ENCODE assay signal across 1 cellular context in genomic region chr18:41828137-41828536, GRCh38.
TF ChIP-seq lines count a peak whose summit lies in the region.

No MANE protein-coding gene starts in this region.

TF ChIP-seq in HEK293, 187 proteins besides CTCF, POLR2A, EP300 and RAD21 (continued from another document):
- TF ChIP-seq, protein P1, sequence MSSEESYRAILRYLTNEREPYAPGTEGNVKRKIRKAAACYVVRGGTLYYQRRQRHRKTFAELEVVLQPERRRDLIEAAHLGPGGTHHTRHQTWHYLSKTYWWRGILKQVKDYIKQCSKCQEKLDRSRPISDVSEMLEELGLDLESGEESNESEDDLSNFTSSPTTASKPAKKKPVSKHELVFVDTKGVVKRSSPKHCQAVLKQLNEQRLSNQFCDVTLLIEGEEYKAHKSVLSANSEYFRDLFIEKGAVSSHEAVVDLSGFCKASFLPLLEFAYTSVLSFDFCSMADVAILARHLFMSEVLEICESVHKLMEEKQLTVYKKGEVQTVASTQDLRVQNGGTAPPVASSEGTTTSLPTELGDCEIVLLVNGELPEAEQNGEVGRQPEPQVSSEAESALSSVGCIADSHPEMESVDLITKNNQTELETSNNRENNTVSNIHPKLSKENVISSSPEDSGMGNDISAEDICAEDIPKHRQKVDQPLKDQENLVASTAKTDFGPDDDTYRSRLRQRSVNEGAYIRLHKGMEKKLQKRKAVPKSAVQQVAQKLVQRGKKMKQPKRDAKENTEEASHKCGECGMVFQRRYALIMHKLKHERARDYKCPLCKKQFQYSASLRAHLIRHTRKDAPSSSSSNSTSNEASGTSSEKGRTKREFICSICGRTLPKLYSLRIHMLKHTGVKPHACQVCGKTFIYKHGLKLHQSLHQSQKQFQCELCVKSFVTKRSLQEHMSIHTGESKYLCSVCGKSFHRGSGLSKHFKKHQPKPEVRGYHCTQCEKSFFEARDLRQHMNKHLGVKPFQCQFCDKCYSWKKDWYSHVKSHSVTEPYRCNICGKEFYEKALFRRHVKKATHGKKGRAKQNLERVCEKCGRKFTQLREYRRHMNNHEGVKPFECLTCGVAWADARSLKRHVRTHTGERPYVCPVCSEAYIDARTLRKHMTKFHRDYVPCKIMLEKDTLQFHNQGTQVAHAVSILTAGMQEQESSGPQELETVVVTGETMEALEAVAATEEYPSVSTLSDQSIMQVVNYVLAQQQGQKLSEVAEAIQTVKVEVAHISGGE (tag by site-specific recombination; conservative IDR thresholded peaks at IDR 0.05; ENCODE audit: low read depth): no peak
- TF ChIP-seq ZNF248 (tag by site-specific recombination; IDR thresholded peaks at IDR 0.05) (no peak), ZNF621 (tag by site-specific recombination; IDR thresholded peaks at IDR 0.05) (no peak), OVOL3 (tag by site-specific recombination; IDR thresholded peaks at IDR 0.05) (peak; percentile 52; the same call in 1 of the 2 replicates), ZNF48 (tag by site-specific recombination; IDR thresholded peaks at IDR 0.05) (no peak), ZBTB17 (tag by site-specific recombination; IDR thresholded peaks at IDR 0.05) (no peak), KLF8 (tag by site-specific recombination; IDR thresholded peaks at IDR 0.05) (0 out of 2 replicates have a peak, but pooled peaks have one; percentile 30), FEZF1 (tag by site-specific recombination; IDR thresholded peaks at IDR 0.05) (peak; percentile 47; the same call in 1 of the 2 replicates), ZNF768 (tag by site-specific recombination; IDR thresholded peaks at IDR 0.05) (no peak), ZNF394 (tag by site-specific recombination; IDR thresholded peaks at IDR 0.05; ENCODE audit: borderline replicate concordance) (no peak), ZSCAN18 (tag by site-specific recombination; IDR thresholded peaks at IDR 0.05) (no peak), ZNF843 (tag by site-specific recombination; IDR thresholded peaks at IDR 0.05) (peak; percentile 63), ZNF366 (tag by site-specific recombination; conservative IDR thresholded peaks at IDR 0.05) (no peak), ZBTB48 (tag by site-specific recombination; IDR thresholded peaks at IDR 0.05) (no peak), ZNF350 (tag by site-specific recombination; IDR thresholded peaks at IDR 0.05) (no peak)
- TF ChIP-seq, protein P2, sequence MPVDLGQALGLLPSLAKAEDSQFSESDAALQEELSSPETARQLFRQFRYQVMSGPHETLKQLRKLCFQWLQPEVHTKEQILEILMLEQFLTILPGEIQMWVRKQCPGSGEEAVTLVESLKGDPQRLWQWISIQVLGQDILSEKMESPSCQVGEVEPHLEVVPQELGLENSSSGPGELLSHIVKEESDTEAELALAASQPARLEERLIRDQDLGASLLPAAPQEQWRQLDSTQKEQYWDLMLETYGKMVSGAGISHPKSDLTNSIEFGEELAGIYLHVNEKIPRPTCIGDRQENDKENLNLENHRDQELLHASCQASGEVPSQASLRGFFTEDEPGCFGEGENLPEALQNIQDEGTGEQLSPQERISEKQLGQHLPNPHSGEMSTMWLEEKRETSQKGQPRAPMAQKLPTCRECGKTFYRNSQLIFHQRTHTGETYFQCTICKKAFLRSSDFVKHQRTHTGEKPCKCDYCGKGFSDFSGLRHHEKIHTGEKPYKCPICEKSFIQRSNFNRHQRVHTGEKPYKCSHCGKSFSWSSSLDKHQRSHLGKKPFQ (tag by site-specific recombination; IDR thresholded peaks at IDR 0.05): no peak
- TF ChIP-seq, protein P3, sequence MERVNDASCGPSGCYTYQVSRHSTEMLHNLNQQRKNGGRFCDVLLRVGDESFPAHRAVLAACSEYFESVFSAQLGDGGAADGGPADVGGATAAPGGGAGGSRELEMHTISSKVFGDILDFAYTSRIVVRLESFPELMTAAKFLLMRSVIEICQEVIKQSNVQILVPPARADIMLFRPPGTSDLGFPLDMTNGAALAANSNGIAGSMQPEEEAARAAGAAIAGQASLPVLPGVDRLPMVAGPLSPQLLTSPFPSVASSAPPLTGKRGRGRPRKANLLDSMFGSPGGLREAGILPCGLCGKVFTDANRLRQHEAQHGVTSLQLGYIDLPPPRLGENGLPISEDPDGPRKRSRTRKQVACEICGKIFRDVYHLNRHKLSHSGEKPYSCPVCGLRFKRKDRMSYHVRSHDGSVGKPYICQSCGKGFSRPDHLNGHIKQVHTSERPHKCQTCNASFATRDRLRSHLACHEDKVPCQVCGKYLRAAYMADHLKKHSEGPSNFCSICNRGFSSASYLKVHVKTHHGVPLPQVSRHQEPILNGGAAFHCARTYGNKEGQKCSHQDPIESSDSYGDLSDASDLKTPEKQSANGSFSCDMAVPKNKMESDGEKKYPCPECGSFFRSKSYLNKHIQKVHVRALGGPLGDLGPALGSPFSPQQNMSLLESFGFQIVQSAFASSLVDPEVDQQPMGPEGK (tag by site-specific recombination; IDR thresholded peaks at IDR 0.05): no peak
- TF ChIP-seq, protein P4, sequence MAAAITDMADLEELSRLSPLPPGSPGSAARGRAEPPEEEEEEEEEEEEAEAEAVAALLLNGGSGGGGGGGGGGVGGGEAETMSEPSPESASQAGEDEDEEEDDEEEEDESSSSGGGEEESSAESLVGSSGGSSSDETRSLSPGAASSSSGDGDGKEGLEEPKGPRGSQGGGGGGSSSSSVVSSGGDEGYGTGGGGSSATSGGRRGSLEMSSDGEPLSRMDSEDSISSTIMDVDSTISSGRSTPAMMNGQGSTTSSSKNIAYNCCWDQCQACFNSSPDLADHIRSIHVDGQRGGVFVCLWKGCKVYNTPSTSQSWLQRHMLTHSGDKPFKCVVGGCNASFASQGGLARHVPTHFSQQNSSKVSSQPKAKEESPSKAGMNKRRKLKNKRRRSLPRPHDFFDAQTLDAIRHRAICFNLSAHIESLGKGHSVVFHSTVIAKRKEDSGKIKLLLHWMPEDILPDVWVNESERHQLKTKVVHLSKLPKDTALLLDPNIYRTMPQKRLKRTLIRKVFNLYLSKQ (tag by site-specific recombination; IDR thresholded peaks at IDR 0.05; ENCODE audit: borderline replicate concordance): no peak
